Comparison of ENCODE assay signal across 28 cellular contexts in genomic region chr3:86954751-86955150, GRCh38. TPM values are rescaled to one million over a fixed set of nuclear protein-coding genes. Genes with fewer than 3 reads are reported as not detected.
DNase-seq lines count a peak whose midpoint lies in the region; TF ChIP-seq lines count a peak whose summit lies in the region.
"Had no signal": no experiment of that assay in that cellular context is flagged by ENCODE, and none has a peak within 500 bp of the region (broad histone marks: within the 10 kb centered on the region; RNA-seq: fewer than 3 reads in every experiment).

No MANE protein-coding gene starts in this region.

- no peak overlapping the region for H2AFZ ChIP-seq in MM.1S (ENCODE audit: low read length)

- peak; percentile 72 for DNase-seq in AG10803 (ENCODE audit: low read depth)
- DNase-seq in MM.1S: no peak
- no peak for DNase-seq in chondrocyte (ENCODE audit: low spot score)
- no peak for DNase-seq in activated T-helper 1 cell treated with anti-CD3 and anti-CD28 coated beads, Interleukin-12 subunit alpha, Interleukin-12 subunit beta, Interleukin-2, Interleukin-4 antibody, amounts not matched to agents 30 ng/mL and 10 ng/mL and 1 ng/mL, durations not matched to agents 14 hours and 24 hours and 36 hours (ENCODE audit: low spot score)
- no peak for DNase-seq in AG08395 (ENCODE audit: low spot score)
- DNase-seq in testis: no peak
- DNase-seq: activated CD4-positive, alpha-beta T cell treated with anti-CD3 and anti-CD28 coated beads, Interleukin-2, amount 50 U/mL, for 4 hours; activated CD8-positive, alpha-beta memory T cell treated with anti-CD3 and anti-CD28 coated beads, Interleukin-2, amount 10 ng/mL, durations not matched to agents 7 days and 5 days; activated naive CD4-positive, alpha-beta T cell; activated T-cell treated with anti-CD3 and anti-CD28 coated beads, Interleukin-2, amount 50 U/mL, for 48 hours; brain microvascular endothelial cell; DMS53; hypothalamus; NCI-H1436; NCI-H2081 treated with DMSO at 0.1 percent for 48 hours; SHP77; spleen; stimulated activated CD4-positive, alpha-beta T cell treated with anti-CD3 and anti-CD28 coated beads, Interleukin-2, amount 100 ng/mL, for 24 hours; stimulated activated naive CD8-positive, alpha-beta T cell treated with anti-CD3 and anti-CD28 coated beads, Interleukin-15, Interleukin-2, amounts not matched to agents 100 U/mL and 50 U/mL, for 24 hours; T-helper 2 cell had no signal

- H3K27me3 Mint-ChIP-seq in chondrocyte (ENCODE audit: low read depth) (no peaks in the 10 kb centered on the region), nephron (ENCODE audit: low read depth) (peaks cover 5% of the 10 kb centered on the region)
- no peaks in the 10 kb centered on the region for H3K27me3 Mint-ChIP-seq in activated T-helper 1 cell treated with anti-CD3 and anti-CD28 coated beads, Interleukin-12 subunit alpha, Interleukin-12 subunit beta, Interleukin-2, Interleukin-4 antibody, amounts not matched to agents 30 ng/mL and 10 ng/mL and 1 ng/mL, durations not matched to agents 14 hours and 24 hours and 36 hours (ENCODE audit: insufficient read depth)
- H3K27me3 Mint-ChIP-seq: activated CD8-positive, alpha-beta memory T cell treated with anti-CD3 and anti-CD28 coated beads, Interleukin-2, amount 10 ng/mL, durations not matched to agents 7 days and 5 days had no signal

- no peak for TF ChIP-seq CTCF in AG10803 (conservative IDR thresholded peaks at IDR 0.05; ENCODE audit: low read length)
- TF ChIP-seq CTCF in MM.1S (IDR thresholded peaks at IDR 0.05; ENCODE audit: low read length): no peak
- no peak for TF ChIP-seq CTCF in chondrocyte (IDR thresholded peaks at IDR 0.05)
- no peak for TF ChIP-seq CTCF in nephron (IDR thresholded peaks at IDR 0.05; ENCODE audit: unreplicated experiment in 3 of 3)
- TF ChIP-seq CTCF in testis (IDR thresholded peaks at IDR 0.05): no peak

- no peaks in the 10 kb centered on the region for H4K20me1 ChIP-seq in MM.1S (ENCODE audit: insufficient read depth, low read length)
- H4K20me1 ChIP-seq: BLaER1 treated with 17β-estradiol and CSF1 and Interleukin-3, amounts not matched to agents 10 nM and 100 nM had no signal

- peaks cover 5% of the 10 kb centered on the region for H3F3A ChIP-seq in MM.1S (ENCODE audit: insufficient read depth, low read length)

- H3K79me2 ChIP-seq in MM.1S (ENCODE audit: low read length): no peaks in the 10 kb centered on the region

- WGBS in testis, 2 donors: 50 to 60% methylated on average over 1 of the region's 1 CpG

- intact Hi-C loops in activated T-helper 1 cell treated with anti-CD3 and anti-CD28 coated beads, Interleukin-12 subunit alpha, Interleukin-12 subunit beta, Interleukin-2, Interleukin-4 antibody, amounts not matched to agents 30 ng/mL and 10 ng/mL and 1 ng/mL, durations not matched to agents 14 hours and 24 hours and 36 hours (cut with micrococcal nuclease): no loop called here
- intact Hi-C loops in testis (cut with DNase I; ENCODE audit: low total_unique reads): no loop called here

- no peak overlapping the region for H3K4me2 ChIP-seq in MM.1S (ENCODE audit: low read depth, low read length)
- H3K4me2 ChIP-seq: BLaER1 treated with 17β-estradiol and CSF1 and Interleukin-3, amounts not matched to agents 10 nM and 100 nM; KMS-11 had no signal

- H3K4me1 Mint-ChIP-seq in chondrocyte (ENCODE audit: low read depth): peaks cover 86% of the 10 kb centered on the region
- H3K4me1 Mint-ChIP-seq in nephron: peaks cover 41% of the 10 kb centered on the region
- no peaks in the 10 kb centered on the region for H3K4me1 Mint-ChIP-seq in activated T-helper 1 cell treated with anti-CD3 and anti-CD28 coated beads, Interleukin-12 subunit alpha, Interleukin-12 subunit beta, Interleukin-2, Interleukin-4 antibody, amounts not matched to agents 30 ng/mL and 10 ng/mL and 1 ng/mL, durations not matched to agents 14 hours and 24 hours and 36 hours (ENCODE audit: low read depth)
- H3K4me1 Mint-ChIP-seq: activated CD8-positive, alpha-beta memory T cell treated with anti-CD3 and anti-CD28 coated beads, Interleukin-2, amount 10 ng/mL, durations not matched to agents 7 days and 5 days had no signal

- H3K27ac ChIP-seq in MM.1S (ENCODE audit: low read length): peak overlapping the region; percentile 12; the same call in 1 of the 2 replicates
- peak overlapping the region in 1 of 2 donors; percentile 19 for H3K27ac ChIP-seq in testis
- H3K27ac ChIP-seq: BLaER1 treated with 17β-estradiol and CSF1 and Interleukin-3, amounts not matched to agents 10 nM and 100 nM; brain microvascular endothelial cell; KMS-11; right atrium auricular region; spleen; thoracic aorta had no signal

- no peak for TF ChIP-seq POLR2A in testis (IDR thresholded peaks at IDR 0.05)

- peak overlapping the region; percentile 76 for H3K27ac Mint-ChIP-seq in chondrocyte (ENCODE audit: unreplicated experiment)
- H3K27ac Mint-ChIP-seq in nephron: peak overlapping the region; percentile 33 to 48 (median 36)
- no peak overlapping the region for H3K27ac Mint-ChIP-seq in activated T-helper 1 cell treated with anti-CD3 and anti-CD28 coated beads, Interleukin-12 subunit alpha, Interleukin-12 subunit beta, Interleukin-2, Interleukin-4 antibody, amounts not matched to agents 30 ng/mL and 10 ng/mL and 1 ng/mL, durations not matched to agents 14 hours and 24 hours and 36 hours
- H3K27ac Mint-ChIP-seq: activated CD8-positive, alpha-beta memory T cell treated with anti-CD3 and anti-CD28 coated beads, Interleukin-2, amount 10 ng/mL, durations not matched to agents 7 days and 5 days had no signal

- peaks cover 13% of the 10 kb centered on the region for H3K36me3 Mint-ChIP-seq in chondrocyte (ENCODE audit: low read depth)
- no peaks in the 10 kb centered on the region for H3K36me3 Mint-ChIP-seq in nephron (ENCODE audit: low read depth)
- no peaks in the 10 kb centered on the region for H3K36me3 Mint-ChIP-seq in activated T-helper 1 cell treated with anti-CD3 and anti-CD28 coated beads, Interleukin-12 subunit alpha, Interleukin-12 subunit beta, Interleukin-2, Interleukin-4 antibody, amounts not matched to agents 30 ng/mL and 10 ng/mL and 1 ng/mL, durations not matched to agents 14 hours and 24 hours and 36 hours (ENCODE audit: low read depth)
- H3K36me3 Mint-ChIP-seq: activated CD8-positive, alpha-beta memory T cell treated with anti-CD3 and anti-CD28 coated beads, Interleukin-2, amount 10 ng/mL, durations not matched to agents 7 days and 5 days had no signal

- H3K9ac ChIP-seq in MM.1S (ENCODE audit: low read length): no peak overlapping the region
- H3K9ac ChIP-seq: BLaER1 treated with 17β-estradiol and CSF1 and Interleukin-3, amounts not matched to agents 10 nM and 100 nM; KMS-11 had no signal

- no peaks in the 10 kb centered on the region for H3K27me3 ChIP-seq in MM.1S (replicated peaks; ENCODE audit: insufficient read depth, low read length)
- H3K27me3 ChIP-seq in testis: no peaks in the 10 kb centered on the region
- H3K27me3 ChIP-seq: BLaER1 treated with 17β-estradiol and CSF1 and Interleukin-3, amounts not matched to agents 10 nM and 100 nM; brain microvascular endothelial cell; right atrium auricular region; spleen had no signal

- H3K4me3 ChIP-seq in AG10803 (ENCODE audit: low read length): no peak overlapping the region
- H3K4me3 ChIP-seq in MM.1S (ENCODE audit: low read length): no peak overlapping the region
- no peak overlapping the region for H3K4me3 ChIP-seq in testis
- H3K4me3 ChIP-seq: BLaER1 treated with 17β-estradiol and CSF1 and Interleukin-3, amounts not matched to agents 10 nM and 100 nM; HAP-1; right atrium auricular region; spleen; thoracic aorta had no signal

- H3K4me1 ChIP-seq in MM.1S (ENCODE audit: low read length): peaks cover 18% of the 10 kb centered on the region
- no peaks in the 10 kb centered on the region for H3K4me1 ChIP-seq in testis
- H3K4me1 ChIP-seq: BLaER1 treated with 17β-estradiol and CSF1 and Interleukin-3, amounts not matched to agents 10 nM and 100 nM; HAP-1; right atrium auricular region; spleen had no signal

- H3K9me3 Mint-ChIP-seq in chondrocyte (ENCODE audit: low read depth): no peaks in the 10 kb centered on the region
- H3K9me3 Mint-ChIP-seq in nephron: no peaks in the 10 kb centered on the region
- H3K9me3 Mint-ChIP-seq in activated T-helper 1 cell treated with anti-CD3 and anti-CD28 coated beads, Interleukin-12 subunit alpha, Interleukin-12 subunit beta, Interleukin-2, Interleukin-4 antibody, amounts not matched to agents 30 ng/mL and 10 ng/mL and 1 ng/mL, durations not matched to agents 14 hours and 24 hours and 36 hours: no peaks in the 10 kb centered on the region
- H3K9me3 Mint-ChIP-seq: neural crest cell had no signal

- no peaks in the 10 kb centered on the region for H3K9me2 ChIP-seq in MM.1S (replicated peaks; ENCODE audit: insufficient read depth, low read length)

- H3K36me3 ChIP-seq in MM.1S (replicated peaks; ENCODE audit: insufficient read depth, low read length): no peaks in the 10 kb centered on the region
- no peaks in the 10 kb centered on the region for H3K36me3 ChIP-seq in testis (ENCODE audit: low read depth, missing control alignments)
- H3K36me3 ChIP-seq: BLaER1 treated with 17β-estradiol and CSF1 and Interleukin-3, amounts not matched to agents 10 nM and 100 nM; HAP-1; right atrium auricular region; spleen; thoracic aorta had no signal

- H3K9me3 ChIP-seq in MM.1S (replicated peaks; ENCODE audit: insufficient read depth, low read length): no peaks in the 10 kb centered on the region
- no peaks in the 10 kb centered on the region for H3K9me3 ChIP-seq in testis
- H3K9me3 ChIP-seq: BLaER1 treated with 17β-estradiol and CSF1 and Interleukin-3, amounts not matched to agents 10 nM and 100 nM; HAP-1; right atrium auricular region; spleen; thoracic aorta had no signal

- H3K4me3 Mint-ChIP-seq in chondrocyte (ENCODE audit: unreplicated experiment) (peak overlapping the region; percentile 13), nephron (peak overlapping the region in 1 of 3 experiments; percentile 46)
- H3K4me3 Mint-ChIP-seq in activated T-helper 1 cell treated with anti-CD3 and anti-CD28 coated beads, Interleukin-12 subunit alpha, Interleukin-12 subunit beta, Interleukin-2, Interleukin-4 antibody, amounts not matched to agents 30 ng/mL and 10 ng/mL and 1 ng/mL, durations not matched to agents 14 hours and 24 hours and 36 hours: no peak overlapping the region
- H3K4me3 Mint-ChIP-seq: activated CD8-positive, alpha-beta memory T cell treated with anti-CD3 and anti-CD28 coated beads, Interleukin-2, amount 10 ng/mL, durations not matched to agents 7 days and 5 days; neural crest cell had no signal

RNA-seq across cellular contexts. Expression of gene VGLL3, which starts 36.2 kb away (rescaled TPM):
- total RNA-seq in chondrocyte: 170 to 405 TPM (median 177 TPM) in 3 replicates
- not detected in 2 replicates for total RNA-seq in activated T-helper 1 cell treated with anti-CD3 and anti-CD28 coated beads, Interleukin-12 subunit alpha, Interleukin-12 subunit beta, Interleukin-2, Interleukin-4 antibody, amounts not matched to agents 30 ng/mL and 10 ng/mL and 1 ng/mL, durations not matched to agents 14 hours and 24 hours and 36 hours
- 10 to 100 TPM; 14.3 to 27.6 TPM for total RNA-seq in testis
- polyA plus RNA-seq in testis (ENCODE audit: insufficient read depth, low read depth, low replicate concordance): 8.3 TPM
- total RNA-seq: activated CD8-positive, alpha-beta memory T cell treated with anti-CD3 and anti-CD28 coated beads, Interleukin-2, amount 10 ng/mL, durations not matched to agents 7 days and 5 days; G401 had no signal

Comparison
In these comparisons a context has a peak if more than half of its experiments do, and no peak if none do; other contexts are left out.
1. RNA of gene VGLL3, which starts 36.2 kb away (total RNA-seq): 170 to 405 TPM in chondrocyte and 14.3 to 27.6 TPM in testis; not detected in activated T-helper 1 cell treated with anti-CD3 and anti-CD28 coated beads, Interleukin-12 subunit alpha, Interleukin-12 subunit beta, Interleukin-2, Interleukin-4 antibody, amounts not matched to agents 30 ng/mL and 10 ng/mL and 1 ng/mL, durations not matched to agents 14 hours and 24 hours and 36 hours; every median in the first group is over 10 times any median in the second.